In the genomic region with DNA sequence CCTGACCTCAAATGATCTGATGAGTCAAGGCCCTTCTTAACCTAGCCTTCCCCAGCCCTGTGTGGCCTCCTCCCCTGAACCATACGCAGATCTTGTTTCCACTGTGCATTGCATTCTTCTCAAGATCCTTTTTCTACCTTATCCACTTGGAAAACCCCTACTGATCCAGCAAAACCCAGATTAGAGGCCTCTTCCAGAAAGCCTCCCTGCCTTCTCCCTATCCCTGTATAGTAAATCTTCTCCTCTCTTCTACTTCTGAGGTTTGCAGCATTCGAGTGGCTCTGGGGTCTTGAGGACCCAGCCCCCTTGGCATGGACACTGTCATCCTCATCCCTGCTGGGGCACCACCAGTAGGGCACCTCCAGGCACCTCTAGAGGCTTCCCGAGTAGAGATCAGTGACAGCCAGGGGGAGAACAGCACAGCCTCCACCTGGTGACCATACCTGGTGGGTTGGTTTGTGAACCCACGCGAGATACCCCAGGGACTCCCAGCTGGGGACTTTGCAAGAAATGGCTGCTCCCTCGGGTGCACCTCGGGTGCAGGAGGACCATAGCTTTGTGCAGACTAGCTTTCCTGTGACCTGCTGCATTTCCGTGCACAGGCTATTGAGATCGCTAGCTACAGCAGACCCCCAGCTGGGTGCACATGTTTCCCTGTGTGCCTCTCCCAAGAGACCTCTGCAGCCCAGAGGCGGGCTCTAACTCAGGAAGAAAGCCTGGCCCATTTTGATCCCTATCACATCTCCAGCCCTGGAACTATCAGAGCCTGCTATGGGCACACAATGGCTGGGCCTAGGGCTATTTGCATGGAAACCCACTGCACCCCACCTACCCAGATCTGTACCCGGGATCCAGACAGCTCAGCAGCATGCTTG, we compare ENCODE assay signal across 29 cellular contexts. TPM values are rescaled to one million over a fixed set of nuclear protein-coding genes. Genes with fewer than 3 reads are reported as not detected.
DNase-seq lines count a peak whose midpoint lies in the region; ATAC-seq and TF ChIP-seq lines count a peak whose summit lies in the region.
"Had no signal": no experiment of that assay in that cellular context is flagged by ENCODE, and none has a peak within 500 bp of the region (broad histone marks: within the 10 kb centered on the region; RNA-seq: fewer than 3 reads in every experiment).

No MANE protein-coding gene starts in this region.

- no peak overlapping the region for H3K4me2 ChIP-seq in GM23338
- H3K4me2 ChIP-seq: KMS-11 had no signal

- peaks cover 47% of the 10 kb centered on the region for H3K4me1 Mint-ChIP-seq in GM23338
- H3K4me1 Mint-ChIP-seq in endodermal cell = peaks cover 47% of the 10 kb centered on the region
- H3K4me1 Mint-ChIP-seq in stimulated activated effector memory CD8-positive, alpha-beta T cell treated with anti-CD3 and anti-CD28 coated beads, Interleukin-12 subunit alpha, Interleukin-12 subunit beta, amount 100 ng/mL, for 72 hours = peaks cover 23% of the 10 kb centered on the region

- TF ChIP-seq CTCF in GM23338 (conservative IDR thresholded peaks at IDR 0.05; ENCODE audit: low read depth in 2 of 2) (no peak), endodermal cell (conservative IDR thresholded peaks at IDR 0.05) (no peak)

- no peaks in the 10 kb centered on the region for H3K79me2 ChIP-seq in GM23338 (replicated peaks; ENCODE audit: insufficient read depth)

- no peaks in the 10 kb centered on the region; the same call in 1 of the 2 replicates for H3F3A ChIP-seq in GM23338 (replicated peaks; ENCODE audit: low read depth)

- 86% methylated on average over 9 to 11 of the region's 11 CpGs for WGBS in endodermal cell (ENCODE audit: insufficient coverage in 1 of 2, insufficient read length in 1 of 2), 2 experiments

- H3K27me3 Mint-ChIP-seq in GM23338 (ENCODE audit: insufficient read depth, low read depth, poor library complexity) = peaks cover 16% of the 10 kb centered on the region
- H3K27me3 Mint-ChIP-seq in endodermal cell (ENCODE audit: insufficient read depth) = peaks cover 6% of the 10 kb centered on the region

- no peak for DNase-seq in GM23338 (ENCODE audit: low spot score)
- peak; percentile 43 for DNase-seq in NCI-H2171 treated with DMSO at 0.1 percent for 48 hours (lab: John Stamatoyannopoulos, UW)
- peak; percentile 47 for DNase-seq in endodermal cell
- DNase-seq in stimulated activated effector memory CD8-positive, alpha-beta T cell treated with anti-CD3 and anti-CD28 coated beads, Interleukin-12 subunit alpha, Interleukin-12 subunit beta, amount 100 ng/mL, for 72 hours (ENCODE audit: low spot score in 2 of 2) = no peak
- no peak for DNase-seq in NCI-H187 treated with DMSO at 0.1 percent for 48 hours (lab: John Stamatoyannopoulos, UW)
- DNase-seq: activated CD4-positive, alpha-beta T cell treated with anti-CD3 and anti-CD28 coated beads, Interleukin-2, amount 50 U/mL, for 4 hours; activated CD8-positive, alpha-beta memory T cell treated with anti-CD3 and anti-CD28 coated beads, Interleukin-2, amount 10 ng/mL, durations not matched to agents 7 days and 5 days; activated naive CD4-positive, alpha-beta T cell treated with Interleukin-2 at 50 U/mL for 16 hours; activated T-cell treated with anti-CD3 and anti-CD28 coated beads, Interleukin-2, amount 50 U/mL, for 48 hours; adrenal gland; cerebellar nuclear complex; gastrocnemius medialis; lower lobe of right lung; mucosa of descending colon; NCI-H1417 treated with DMSO at 0.1 percent for 48 hours; NCI-H510A; small intestine; stimulated activated naive CD4-positive, alpha-beta T cell treated with Interleukin-2 at 50 U/mL for 16 hours had no signal

- no peak overlapping the region for H3K27ac Mint-ChIP-seq in GM23338
- peak overlapping the region; percentile 15 for H3K27ac Mint-ChIP-seq in endodermal cell
- H3K27ac Mint-ChIP-seq in stimulated activated effector memory CD8-positive, alpha-beta T cell treated with anti-CD3 and anti-CD28 coated beads, Interleukin-12 subunit alpha, Interleukin-12 subunit beta, amount 100 ng/mL, for 72 hours = no peak overlapping the region
- H3K27ac Mint-ChIP-seq: activated CD8-positive, alpha-beta memory T cell treated with anti-CD3 and anti-CD28 coated beads, Interleukin-2, amount 10 ng/mL, durations not matched to agents 7 days and 5 days; T-helper 1 cell treated with Interleukin-12 subunit alpha and Interleukin-12 subunit beta and Interleukin-4 antibody, amounts not matched to agents 30 μg/mL and 1 μg/mL, for 36 hours had no signal

- ATAC-seq in GM23338 (no peak), GM19463 (IDR thresholded peaks at IDR 0.05; ENCODE audit: unreplicated experiment) (no peak), GM19328 (IDR thresholded peaks at IDR 0.05; ENCODE audit: unreplicated experiment) (no peak)
- ATAC-seq in stimulated activated effector memory CD8-positive, alpha-beta T cell treated with anti-CD3 and anti-CD28 coated beads, Interleukin-12 subunit alpha, Interleukin-12 subunit beta, amount 100 ng/mL, for 72 hours = peak; percentile 11
- ATAC-seq: activated CD8-positive, alpha-beta memory T cell treated with anti-CD3 and anti-CD28 coated beads, Interleukin-2, amount 10 ng/mL, durations not matched to agents 7 days and 5 days; body of pancreas; gastrocnemius medialis; lower lobe of right lung; mucosa of descending colon; pancreas had no signal

- H3K36me3 Mint-ChIP-seq in GM23338 (ENCODE audit: low read depth) (no peaks in the 10 kb centered on the region), endodermal cell (ENCODE audit: low read depth) (no peaks in the 10 kb centered on the region)
- no peaks in the 10 kb centered on the region for H3K36me3 Mint-ChIP-seq in stimulated activated effector memory CD8-positive, alpha-beta T cell treated with anti-CD3 and anti-CD28 coated beads, Interleukin-12 subunit alpha, Interleukin-12 subunit beta, amount 100 ng/mL, for 72 hours
- H3K36me3 Mint-ChIP-seq: activated CD8-positive, alpha-beta memory T cell treated with anti-CD3 and anti-CD28 coated beads, Interleukin-2, amount 10 ng/mL, durations not matched to agents 7 days and 5 days had no signal

- no peak overlapping the region for H3K4me3 Mint-ChIP-seq in GM23338
- H3K4me3 Mint-ChIP-seq in endodermal cell = peak overlapping the region; percentile 11
- no peak overlapping the region for H3K4me3 Mint-ChIP-seq in stimulated activated effector memory CD8-positive, alpha-beta T cell treated with anti-CD3 and anti-CD28 coated beads, Interleukin-12 subunit alpha, Interleukin-12 subunit beta, amount 100 ng/mL, for 72 hours
- H3K4me3 Mint-ChIP-seq: activated CD8-positive, alpha-beta memory T cell treated with anti-CD3 and anti-CD28 coated beads, Interleukin-2, amount 10 ng/mL, durations not matched to agents 7 days and 5 days; T-helper 1 cell treated with Interleukin-12 subunit alpha and Interleukin-12 subunit beta and Interleukin-4 antibody, amounts not matched to agents 30 μg/mL and 1 μg/mL, for 36 hours had no signal

- H3K9me2 ChIP-seq in GM23338 (ENCODE audit: insufficient read depth) = no peaks in the 10 kb centered on the region

- H3K27ac ChIP-seq in GM23338 (ENCODE audit: low read depth) (no peak overlapping the region), endodermal cell (ENCODE audit: low read depth, low read length) (peak overlapping the region; percentile 50)
- H3K27ac ChIP-seq: adrenal gland, body of pancreas, dorsolateral prefrontal cortex, gastrocnemius medialis, HL-60, KMS-11, lower lobe of right lung, pancreas, suprapubic skin had no signal

- H3K4me3 ChIP-seq in GM23338 = no peak overlapping the region
- peak overlapping the region; percentile 49 for H3K4me3 ChIP-seq in endodermal cell (ENCODE audit: low read length)
- H3K4me3 ChIP-seq: adrenal gland, body of pancreas, dorsolateral prefrontal cortex, gastrocnemius medialis, lower lobe of right lung, mucosa of descending colon, pancreas, suprapubic skin had no signal

- peaks cover 36% of the 10 kb centered on the region for H3K4me1 ChIP-seq in GM23338 (ENCODE audit: insufficient read depth)
- H3K4me1 ChIP-seq in endodermal cell (ENCODE audit: control insufficient read depth, insufficient read depth, low read length) = peaks cover 30% of the 10 kb centered on the region
- H3K4me1 ChIP-seq: adrenal gland, gastrocnemius medialis, pancreas had no signal

- no peaks in the 10 kb centered on the region for H3K9me3 ChIP-seq in endodermal cell (ENCODE audit: control insufficient read depth, low read length)
- H3K9me3 ChIP-seq: adrenal gland, body of pancreas, gastrocnemius medialis, lower lobe of right lung, mucosa of descending colon, pancreas, suprapubic skin had no signal

- H2AFZ ChIP-seq in GM23338 = peak overlapping the region; percentile 88; the same call in 1 of the 2 replicates

- no peak overlapping the region for H3K9ac ChIP-seq in endodermal cell (ENCODE audit: extremely low read depth, low read length, poor library complexity, severe bottlenecking)
- H3K9ac ChIP-seq: KMS-11 had no signal

- no peaks in the 10 kb centered on the region for H4K20me1 ChIP-seq in GM23338 (replicated peaks; ENCODE audit: insufficient read depth)

- peaks cover 5% of the 10 kb centered on the region; the same call in 1 of the 2 replicates for H3K27me3 ChIP-seq in GM23338 (ENCODE audit: insufficient read depth)
- H3K27me3 ChIP-seq in endodermal cell (ENCODE audit: control insufficient read depth, insufficient read depth, low read length, poor library complexity, severe bottlenecking) = peaks cover 5% of the 10 kb centered on the region
- H3K27me3 ChIP-seq: body of pancreas, pancreas had no signal

- H3K9me3 Mint-ChIP-seq in GM23338 (no peaks in the 10 kb centered on the region), endodermal cell (no peaks in the 10 kb centered on the region)
- no peaks in the 10 kb centered on the region for H3K9me3 Mint-ChIP-seq in stimulated activated effector memory CD8-positive, alpha-beta T cell treated with anti-CD3 and anti-CD28 coated beads, Interleukin-12 subunit alpha, Interleukin-12 subunit beta, amount 100 ng/mL, for 72 hours
- H3K9me3 Mint-ChIP-seq: T-helper 1 cell treated with Interleukin-12 subunit alpha and Interleukin-12 subunit beta and Interleukin-4 antibody, amounts not matched to agents 30 μg/mL and 1 μg/mL, for 36 hours had no signal

- H3K36me3 ChIP-seq in GM23338 (ENCODE audit: insufficient read depth) = no peaks in the 10 kb centered on the region
- no peaks in the 10 kb centered on the region for H3K36me3 ChIP-seq in endodermal cell (ENCODE audit: control insufficient read depth, insufficient read depth, low read length)
- H3K36me3 ChIP-seq: adrenal gland, gastrocnemius medialis, lower lobe of right lung, pancreas, suprapubic skin had no signal

RNA-seq across cellular contexts. Expression of a gene that starts 34.2 kb away (rescaled TPM):
- 0.31 TPM in 1 of 2 replicates, not detected in the other for total RNA-seq in GM23338 (2014; rRNA removed; shearing (Covaris generic))
- 0.08 and 0.21 TPM in 2 replicates for polyA plus RNA-seq in GM23338 (2016; fragmentation: Nextera tagmentation; extraction: Ambion mirVana)
- total RNA-seq in endodermal cell = not detected
- polyA plus RNA-seq in endodermal cell (2013, experiment 1 of 2) = 0.32 TPM
- polyA plus RNA-seq in endodermal cell (2013, experiment 2 of 2) = not detected
- total RNA-seq: fibroblast of lung, gastrocnemius medialis, lower lobe of right lung, ureter had no signal
- polyA plus RNA-seq: fibroblast of lung had no signal

Comparison
In these comparisons a context has a peak if more than half of its experiments do, and no peak if none do; other contexts are left out.
1. DNase-seq: peak in NCI-H2171 treated with DMSO at 0.1 percent for 48 hours (single experiment) and endodermal cell (single experiment); none in GM23338 (single experiment), stimulated activated effector memory CD8-positive, alpha-beta T cell treated with anti-CD3 and anti-CD28 coated beads, Interleukin-12 subunit alpha, Interleukin-12 subunit beta, amount 100 ng/mL, for 72 hours (0 of 2) and NCI-H187 treated with DMSO at 0.1 percent for 48 hours (single experiment).